In the genomic region with DNA sequence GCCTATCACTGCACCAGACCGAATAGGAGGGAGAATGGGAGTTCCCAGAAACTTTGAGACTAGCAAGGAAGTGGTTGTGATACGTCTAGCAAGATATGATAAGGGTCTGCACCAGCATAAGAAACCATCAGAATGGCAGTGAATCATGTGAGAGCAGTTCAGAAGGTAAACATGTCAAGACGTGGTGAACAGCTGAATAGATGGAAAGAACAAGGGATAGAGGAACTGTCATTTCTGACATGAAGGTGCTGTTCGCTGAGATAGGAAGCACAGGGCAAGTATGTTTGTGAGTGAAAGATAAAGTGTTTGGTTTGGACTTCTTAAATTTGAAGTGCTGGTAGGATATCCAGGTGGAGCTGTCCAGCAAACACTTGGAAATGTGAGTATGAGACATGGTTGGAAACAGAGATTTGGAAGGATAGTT, we compare ENCODE assay signal across 14 cellular contexts. TPM values are rescaled to one million over a fixed set of nuclear protein-coding genes. Genes with fewer than 3 reads are reported as not detected.
DNase-seq lines count a peak whose midpoint lies in the region; TF ChIP-seq lines count a peak whose summit lies in the region.
"Had no signal": no experiment of that assay in that cellular context is flagged by ENCODE, and none has a peak within 500 bp of the region (broad histone marks: within the 10 kb centered on the region; RNA-seq: fewer than 3 reads in every experiment).

No MANE protein-coding gene starts in this region.

- H3K4me2 ChIP-seq in neural progenitor cell, result no peak overlapping the region

- peaks cover 34% of the 10 kb centered on the region for H3K79me2 ChIP-seq in neural progenitor cell (ENCODE audit: low read depth)

- no peak for DNase-seq in activated CD4-positive, alpha-beta memory T cell treated with anti-CD3 and anti-CD28 coated beads, Interleukin-2, amount 10 ng/mL, durations not matched to agents 7 days and 5 days
- no peak for DNase-seq in activated CD4-positive, alpha-beta memory T cell treated with anti-CD3 and anti-CD28 coated beads for 36 hours
- DNase-seq in choroid plexus epithelial cell (ENCODE audit: low read depth), result peak; percentile 24
- DNase-seq in neural progenitor cell (ENCODE audit: low spot score), result no peak
- no peak for DNase-seq in ovary
- no peak for DNase-seq in AG08395 (ENCODE audit: low spot score)
- no peak for DNase-seq in amygdala (lab: John Stamatoyannopoulos, UW)
- DNase-seq: activated CD4-positive, alpha-beta T cell treated with anti-CD3 and anti-CD28 coated beads, Interleukin-2, amount 50 U/mL, for 1 hour; activated naive CD4-positive, alpha-beta T cell treated with Interleukin-2 at 50 U/mL for 16 hours; NCI-H187; NCI-H524; nucleus accumbens; small intestine had no signal

- H3K36me3 ChIP-seq in neural progenitor cell, result no peaks in the 10 kb centered on the region
- no peaks in the 10 kb centered on the region for H3K36me3 ChIP-seq in ovary

- no peak overlapping the region for H3K4me3 ChIP-seq in choroid plexus epithelial cell (ENCODE audit: low read depth, low read length)
- H3K4me3 ChIP-seq in neural progenitor cell, result no peak overlapping the region
- no peak overlapping the region for H3K4me3 ChIP-seq in ovary

- no peaks in the 10 kb centered on the region for H3K9me3 ChIP-seq in neural progenitor cell (ENCODE audit: low read depth)
- H3K9me3 ChIP-seq in ovary, result no peaks in the 10 kb centered on the region

- peaks cover 9% of the 10 kb centered on the region for H3K27me3 Mint-ChIP-seq in activated CD4-positive, alpha-beta memory T cell treated with anti-CD3 and anti-CD28 coated beads, Interleukin-2, amount 10 ng/mL, durations not matched to agents 7 days and 5 days
- no peaks in the 10 kb centered on the region for H3K27me3 Mint-ChIP-seq in activated CD4-positive, alpha-beta memory T cell treated with anti-CD3 and anti-CD28 coated beads for 36 hours
- peaks cover 5% of the 10 kb centered on the region for H3K27me3 Mint-ChIP-seq in neural progenitor cell (ENCODE audit: insufficient read depth, low read depth)

- H3K4me1 ChIP-seq in neural progenitor cell, result peaks cover 26% of the 10 kb centered on the region
- H3K4me1 ChIP-seq in ovary (ENCODE audit: insufficient read depth), result peaks cover 4% of the 10 kb centered on the region

- no peak for TF ChIP-seq CTCF in choroid plexus epithelial cell (conservative IDR thresholded peaks at IDR 0.05; ENCODE audit: low read depth, low read length)
- TF ChIP-seq CTCF in neural progenitor cell (IDR thresholded peaks at IDR 0.05), result no peak
- no peak for TF ChIP-seq CTCF in ovary (IDR thresholded peaks at IDR 0.05)

- H3K4me3 Mint-ChIP-seq in activated CD4-positive, alpha-beta memory T cell treated with anti-CD3 and anti-CD28 coated beads, Interleukin-2, amount 10 ng/mL, durations not matched to agents 7 days and 5 days, result peak overlapping the region; percentile 94
- H3K4me3 Mint-ChIP-seq in activated CD4-positive, alpha-beta memory T cell treated with anti-CD3 and anti-CD28 coated beads for 36 hours, result no peak overlapping the region
- H3K4me3 Mint-ChIP-seq in neural progenitor cell, result peak overlapping the region; percentile 77

- H3K9me3 Mint-ChIP-seq in activated CD4-positive, alpha-beta memory T cell treated with anti-CD3 and anti-CD28 coated beads, Interleukin-2, amount 10 ng/mL, durations not matched to agents 7 days and 5 days, result no peaks in the 10 kb centered on the region
- no peaks in the 10 kb centered on the region for H3K9me3 Mint-ChIP-seq in activated CD4-positive, alpha-beta memory T cell treated with anti-CD3 and anti-CD28 coated beads for 36 hours
- no peaks in the 10 kb centered on the region for H3K9me3 Mint-ChIP-seq in neural progenitor cell

- no peak overlapping the region for H2AFZ ChIP-seq in neural progenitor cell (replicated peaks)

- TF ChIP-seq EP300 in ovary (IDR thresholded peaks at IDR 0.05), result no peak

- H3F3A ChIP-seq in neural progenitor cell (ENCODE audit: low read depth), result peaks cover 34% of the 10 kb centered on the region

- no peaks in the 10 kb centered on the region for H3K36me3 Mint-ChIP-seq in activated CD4-positive, alpha-beta memory T cell treated with anti-CD3 and anti-CD28 coated beads, Interleukin-2, amount 10 ng/mL, durations not matched to agents 7 days and 5 days (ENCODE audit: low read depth)
- no peaks in the 10 kb centered on the region for H3K36me3 Mint-ChIP-seq in activated CD4-positive, alpha-beta memory T cell treated with anti-CD3 and anti-CD28 coated beads for 36 hours
- no peaks in the 10 kb centered on the region for H3K36me3 Mint-ChIP-seq in neural progenitor cell

- H3K4me1 Mint-ChIP-seq in activated CD4-positive, alpha-beta memory T cell treated with anti-CD3 and anti-CD28 coated beads, Interleukin-2, amount 10 ng/mL, durations not matched to agents 7 days and 5 days, result peaks cover 44% of the 10 kb centered on the region
- peaks cover 38% of the 10 kb centered on the region for H3K4me1 Mint-ChIP-seq in activated CD4-positive, alpha-beta memory T cell treated with anti-CD3 and anti-CD28 coated beads for 36 hours (ENCODE audit: low read depth)
- H3K4me1 Mint-ChIP-seq in neural progenitor cell, result peaks cover 33% of the 10 kb centered on the region

- H3K27ac ChIP-seq in neural progenitor cell (no peak overlapping the region), ovary (no peak overlapping the region)

- no peak overlapping the region for H3K9ac ChIP-seq in neural progenitor cell

- TF ChIP-seq POLR2A in ovary (IDR thresholded peaks at IDR 0.05), result no peak

- peaks cover 44% of the 10 kb centered on the region for H4K20me1 ChIP-seq in neural progenitor cell (ENCODE audit: low read depth)

- CTCF ChIA-PET in activated CD4-positive, alpha-beta memory T cell treated with anti-CD3 and anti-CD28 coated beads, Interleukin-2, amount 10 ng/mL, durations not matched to agents 7 days and 5 days (lab: Charles Lee), result interaction anchor here (0.8 to 3.5 kb wide), 8 partner anchors 9 to 267 kb away, joined by 3 to 24 read pairs (median 5); a partner anchor contains a TSS
- CTCF ChIA-PET in activated CD4-positive, alpha-beta memory T cell treated with anti-CD3 and anti-CD28 coated beads for 36 hours (lab: Charles Lee), result interaction anchor here (1.0 to 3.1 kb wide), 8 partner anchors 8 to 343 kb away, joined by 3 to 17 read pairs (median 8); a partner anchor contains a TSS

- H3K27ac Mint-ChIP-seq in activated CD4-positive, alpha-beta memory T cell treated with anti-CD3 and anti-CD28 coated beads, Interleukin-2, amount 10 ng/mL, durations not matched to agents 7 days and 5 days, result no peak overlapping the region
- H3K27ac Mint-ChIP-seq in activated CD4-positive, alpha-beta memory T cell treated with anti-CD3 and anti-CD28 coated beads for 36 hours, result no peak overlapping the region
- no peak overlapping the region for H3K27ac Mint-ChIP-seq in neural progenitor cell

- intact Hi-C loops in activated CD4-positive, alpha-beta memory T cell treated with anti-CD3 and anti-CD28 coated beads for 36 hours (cut with micrococcal nuclease), result loop anchor here (2.0 kb wide), 1 partner anchor 207 kb away; a partner anchor contains a TSS
- intact Hi-C loops in ovary (cut with DNase I), result loop anchor here in 1 of 4 donors (5.0 kb wide), 1 partner anchor 205 kb away; a partner anchor contains a TSS

- POLR2A ChIA-PET in activated CD4-positive, alpha-beta memory T cell treated with anti-CD3 and anti-CD28 coated beads, Interleukin-2, amount 10 ng/mL, durations not matched to agents 7 days and 5 days (lab: Charles Lee), result interaction anchor here (1.1 to 3.4 kb wide), 4 partner anchors 10 to 112 kb away, joined by 4 to 14 read pairs (median 4); a partner anchor contains a TSS
- POLR2A ChIA-PET in activated CD4-positive, alpha-beta memory T cell treated with anti-CD3 and anti-CD28 coated beads for 36 hours (lab: Charles Lee), result no interaction called here

- WGBS in ovary, 3 donors, result 36 to 47% (median 41%) methylated on average over 4 of the region's 4 CpGs

- H3K27me3 ChIP-seq in neural progenitor cell (no peaks in the 10 kb centered on the region), ovary (no peaks in the 10 kb centered on the region)

TF ChIP-seq in PFSK-1, 5 proteins besides CTCF, POLR2A, EP300 and RAD21 (continues in another document):
- no peak for TF ChIP-seq TAF1 (IDR thresholded peaks at IDR 0.05; ENCODE audit: borderline replicate concordance, insufficient read depth, low read length)

RNA-seq across cellular contexts. Expression of a gene that starts 1.1 kb away (rescaled TPM):
- total RNA-seq in activated CD4-positive, alpha-beta memory T cell treated with anti-CD3 and anti-CD28 coated beads, Interleukin-2, amount 10 ng/mL, durations not matched to agents 7 days and 5 days, result 10 to 100 TPM; 20.8 to 21.0 TPM
- total RNA-seq in activated CD4-positive, alpha-beta memory T cell treated with anti-CD3 and anti-CD28 coated beads for 36 hours, result 10 to 100 TPM; 28.8 TPM
- 6.9 TPM for polyA plus RNA-seq in PFSK-1 (2012; ENCODE audit: insufficient read length, low read depth)
- total RNA-seq in neural progenitor cell (ENCODE audit: low replicate concordance) (24.1 and 33.8 TPM in 2 replicates), ovary (10 to 100 TPM; 10.1 to 34.0 (median 29.8) TPM)
- polyA plus RNA-seq in ovary, result 10 to 100 TPM in 1 of 2 donors, 1 to 10 TPM in 1; 5.1 to 16.3 TPM

RNA-seq across cellular contexts. Expression of a gene that starts 49.0 kb away (rescaled TPM):
- total RNA-seq in activated CD4-positive, alpha-beta memory T cell treated with anti-CD3 and anti-CD28 coated beads, Interleukin-2, amount 10 ng/mL, durations not matched to agents 7 days and 5 days, result 10 to 100 TPM; 22.2 to 22.8 TPM
- total RNA-seq in activated CD4-positive, alpha-beta memory T cell treated with anti-CD3 and anti-CD28 coated beads for 36 hours, result 10 to 100 TPM; 23.1 to 25.3 TPM
- 4.0 TPM for polyA plus RNA-seq in PFSK-1 (2012; ENCODE audit: insufficient read length, low read depth)
- total RNA-seq in neural progenitor cell (ENCODE audit: low replicate concordance), result 28.2 and 45.2 TPM in 2 replicates
- total RNA-seq in ovary, result 10 to 100 TPM; 15.4 to 44.1 (median 31.5) TPM
- 10 to 100 TPM in 1 of 2 donors, 1 to 10 TPM in 1; 3.8 to 11.2 TPM for polyA plus RNA-seq in ovary
